Comparison of ENCODE assay signal across 15 cellular contexts in the genomic region with DNA sequence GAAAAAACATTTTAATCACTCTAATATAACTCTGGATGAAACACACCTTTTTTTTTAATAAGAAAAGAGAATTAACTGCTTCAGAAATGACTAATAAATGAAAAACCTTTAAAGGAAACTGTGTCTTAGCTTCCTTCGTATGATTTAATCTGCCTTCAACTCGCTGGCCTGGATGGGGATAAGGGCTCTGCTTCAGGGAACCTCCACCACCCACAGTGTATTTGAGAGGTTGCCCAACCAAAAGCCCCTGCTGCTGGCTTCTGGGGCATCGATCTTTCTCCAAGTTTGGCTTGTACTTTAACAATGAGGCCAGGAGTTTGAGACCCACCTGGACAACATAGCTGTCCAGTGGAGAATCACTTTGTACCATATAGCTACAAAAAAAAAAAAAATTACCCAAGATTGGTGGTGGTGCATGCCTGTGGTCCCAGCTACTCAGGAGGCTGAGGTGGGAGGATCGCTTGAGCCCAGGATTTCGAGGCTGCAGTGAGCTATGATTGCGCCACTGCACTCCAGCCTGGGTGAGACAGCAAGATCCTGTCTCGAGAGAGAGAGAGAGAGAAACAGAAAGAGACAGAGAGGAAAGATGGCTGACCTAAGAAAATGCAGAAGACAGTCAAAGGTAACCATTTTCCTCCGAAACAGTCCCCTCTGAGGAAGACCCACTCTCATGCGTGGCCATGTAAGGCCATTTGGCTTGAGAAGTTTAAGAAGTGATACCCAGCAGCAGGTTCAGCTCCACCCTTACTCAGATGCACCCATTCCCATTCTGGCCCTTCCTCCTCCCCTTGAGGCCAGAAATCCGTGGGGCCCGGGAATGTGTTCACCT. TPM values are rescaled to one million over a fixed set of nuclear protein-coding genes. Genes with fewer than 3 reads are reported as not detected.
"Had no signal": no experiment of that assay in that cellular context is flagged by ENCODE, and none has a peak within 500 bp of the region (broad histone marks: within the 10 kb centered on the region; RNA-seq: fewer than 3 reads in every experiment).

No MANE protein-coding gene starts in this region.

- H3K27me3 ChIP-seq: heart left ventricle, pancreas, sigmoid colon had no signal

- ATAC-seq: activated T-helper 17 cell treated with anti-CD3 and anti-CD28 coated beads, Interleukin-2, amount 50 U/mL, for 72 hours; effector memory CD8-positive, alpha-beta T cell; pancreas had no signal

- H3K27ac ChIP-seq: epithelial cell of prostate, heart left ventricle, pancreas had no signal

- DNase-seq: activated CD4-positive, alpha-beta T cell treated with anti-CD3 and anti-CD28 coated beads, Interleukin-2, amount 50 U/mL, for 1 hour; activated CD8-positive, alpha-beta memory T cell treated with anti-CD3 and anti-CD28 coated beads for 24 hours; activated naive CD4-positive, alpha-beta T cell treated with Interleukin-2 at 50 U/mL for 16 hours; anterior cingulate cortex; dermis blood vessel endothelial cell; effector memory CD8-positive, alpha-beta T cell; foreskin melanocyte; left cardiac atrium; sigmoid colon; stimulated activated CD4-positive, alpha-beta T cell treated with anti-CD3 and anti-CD28 coated beads, Interleukin-2, amount 100 ng/mL, for 24 hours had no signal

- H3K4me3 ChIP-seq: heart left ventricle, lung, pancreas, sigmoid colon had no signal

- H3K9me3 ChIP-seq: heart left ventricle, pancreas, sigmoid colon had no signal

- H3K4me1 ChIP-seq: heart left ventricle, pancreas, sigmoid colon had no signal

- H3K36me3 ChIP-seq: pancreas had no signal

RNA-seq across cellular contexts. Expression of gene ELN, which starts 42.0 kb away (rescaled TPM):
- total RNA-seq: activated T-helper 17 cell treated with anti-CD3 and anti-CD28 coated beads, Interleukin-2, amount 50 U/mL, for 72 hours had no signal
